8 cellular contexts compared by ENCODE assay signal in the genomic region with DNA sequence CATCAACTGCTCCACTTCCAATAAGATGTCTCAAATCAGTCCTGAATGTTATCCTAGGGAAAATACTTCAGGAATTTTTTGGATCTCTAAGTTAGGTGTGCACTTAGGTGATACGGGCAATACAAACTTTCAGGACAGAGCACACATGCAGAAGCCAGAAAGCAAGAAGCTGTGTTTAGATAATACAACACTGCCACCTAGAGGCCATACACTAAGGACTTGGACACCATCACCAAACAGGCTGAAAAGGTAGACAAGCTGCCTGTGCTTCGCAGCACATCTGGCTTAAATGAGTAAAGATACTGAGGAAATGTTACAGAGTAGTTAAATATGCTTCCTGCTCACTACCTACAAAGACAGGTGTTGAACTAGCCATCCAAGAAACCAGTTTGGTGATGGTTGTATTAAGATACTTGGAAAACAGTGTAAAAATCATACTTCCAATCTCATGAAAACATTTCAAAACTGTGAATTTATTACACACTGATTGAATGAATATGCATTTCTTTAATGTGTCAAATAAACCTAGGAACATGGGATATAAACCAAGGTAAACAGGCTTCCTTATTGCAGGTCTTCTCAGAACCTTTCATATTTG. TPM values are rescaled to one million over a fixed set of nuclear protein-coding genes. Genes with fewer than 3 reads are reported as not detected.
DNase-seq lines count a peak whose midpoint lies in the region; ATAC-seq and TF ChIP-seq lines count a peak whose summit lies in the region.

No MANE protein-coding gene starts in this region.

- H3K27ac ChIP-seq in CD4-positive, CD25-positive, alpha-beta regulatory T cell (ENCODE audit: insufficient read depth, low read length, poor library complexity, severe bottlenecking) = no peak overlapping the region
- H3K27ac ChIP-seq in mammary epithelial cell (ENCODE audit: insufficient read depth, low read depth, low read length) = no peak overlapping the region

- dilution Hi-C loops in mammary epithelial cell (cut with HindIII; ENCODE audit: low sequenced_read_pairs) = no loop called here

- no peaks in the 10 kb centered on the region for H3K79me2 ChIP-seq in mammary epithelial cell (ENCODE audit: insufficient read depth, low read length)

- H3K27me3 ChIP-seq in CD4-positive, CD25-positive, alpha-beta regulatory T cell (ENCODE audit: control insufficient read depth, insufficient read depth, low read length) = peaks cover 1% of the 10 kb centered on the region
- H3K27me3 ChIP-seq in mammary epithelial cell (ENCODE audit: insufficient read depth, low read length) = no peaks in the 10 kb centered on the region

- peaks cover 4% of the 10 kb centered on the region for H3K27me3 Mint-ChIP-seq in CD4-positive, CD25-positive, alpha-beta regulatory T cell

- no peaks in the 10 kb centered on the region for H3K9me3 ChIP-seq in CD4-positive, CD25-positive, alpha-beta regulatory T cell (ENCODE audit: control insufficient read depth in 2 of 2, low read length in 2 of 2)
- no peaks in the 10 kb centered on the region for H3K9me3 ChIP-seq in mammary epithelial cell (replicated peaks; ENCODE audit: insufficient read depth, low read length)

- peak; percentile 74 to 75 for TF ChIP-seq CTCF in mammary epithelial cell (conservative IDR thresholded peaks at IDR 0.05 in 1 of 2, IDR thresholded peaks at IDR 0.05 in 1 of 2; ENCODE audit: extremely low read depth in 1 of 2, insufficient read depth in 1 of 2, low read depth in 1 of 2, low read length in 2 of 2)

- intact Hi-C loops in mammary epithelial cell (cut with micrococcal nuclease) = loop anchor here (1.0 to 2.0 kb wide), 4 partner anchors 129 to 945 kb away; no protein-coding TSS in a partner anchor

- peak; percentile 83 to 89 for ATAC-seq in CD4-positive, CD25-positive, alpha-beta regulatory T cell (ENCODE audit: low read depth in 2 of 2)
- ATAC-seq in GM19395 (IDR thresholded peaks at IDR 0.05; ENCODE audit: unreplicated experiment) (peak; percentile 67), GM21576 (IDR thresholded peaks at IDR 0.05; ENCODE audit: unreplicated experiment) (no peak)
- peak; percentile 86 for ATAC-seq in stimulated activated effector memory CD8-positive, alpha-beta T cell treated with anti-CD3 and anti-CD28 coated beads, Interleukin-12 subunit alpha, Interleukin-12 subunit beta, amount 100 ng/mL, for 72 hours

- no peak overlapping the region for H2AFZ ChIP-seq in mammary epithelial cell (ENCODE audit: low read depth, low read length)

- no peak overlapping the region for H3K4me3 ChIP-seq in CD4-positive, CD25-positive, alpha-beta regulatory T cell (ENCODE audit: low read depth, low read length)
- no peak overlapping the region for H3K4me3 ChIP-seq in mammary epithelial cell (replicated peaks in 1 of 3; ENCODE audit: insufficient read depth in 1 of 3, low read depth in 2 of 3, low read length in 3 of 3)

- in situ Hi-C loops in SK-MEL-5 (cut with HindIII; ENCODE audit: low pct_unique_long_range_greater_than_20kb, low sequenced_read_pairs) (no loop called here), mammary epithelial cell (cut with MboI; ENCODE audit: low sequenced_read_pairs in 2 of 2) (no loop called here)

- no peak overlapping the region for H3K4me3 Mint-ChIP-seq in CD4-positive, CD25-positive, alpha-beta regulatory T cell
- H3K4me3 Mint-ChIP-seq in stimulated activated effector memory CD8-positive, alpha-beta T cell treated with anti-CD3 and anti-CD28 coated beads, Interleukin-12 subunit alpha, Interleukin-12 subunit beta, amount 100 ng/mL, for 72 hours = no peak overlapping the region

- H3K36me3 ChIP-seq in CD4-positive, CD25-positive, alpha-beta regulatory T cell (ENCODE audit: control insufficient read depth, insufficient read depth, low read length) = peaks cover 25% of the 10 kb centered on the region
- H3K36me3 ChIP-seq in mammary epithelial cell (ENCODE audit: insufficient read depth, low read length) = peaks cover 15% of the 10 kb centered on the region

- H3K4me1 ChIP-seq in CD4-positive, CD25-positive, alpha-beta regulatory T cell (ENCODE audit: control insufficient read depth, insufficient read depth, low read length, poor library complexity, severe bottlenecking) = no peaks in the 10 kb centered on the region
- peaks cover 4% of the 10 kb centered on the region for H3K4me1 ChIP-seq in mammary epithelial cell (ENCODE audit: insufficient read depth, low read length)

- no peaks in the 10 kb centered on the region for H4K20me1 ChIP-seq in mammary epithelial cell (ENCODE audit: insufficient read depth, low read length)

- no peaks in the 10 kb centered on the region for H3K9me3 Mint-ChIP-seq in CD4-positive, CD25-positive, alpha-beta regulatory T cell
- no peaks in the 10 kb centered on the region for H3K9me3 Mint-ChIP-seq in stimulated activated effector memory CD8-positive, alpha-beta T cell treated with anti-CD3 and anti-CD28 coated beads, Interleukin-12 subunit alpha, Interleukin-12 subunit beta, amount 100 ng/mL, for 72 hours

- peaks cover 14% of the 10 kb centered on the region for H3K36me3 Mint-ChIP-seq in CD4-positive, CD25-positive, alpha-beta regulatory T cell
- peaks cover 31% of the 10 kb centered on the region for H3K36me3 Mint-ChIP-seq in stimulated activated effector memory CD8-positive, alpha-beta T cell treated with anti-CD3 and anti-CD28 coated beads, Interleukin-12 subunit alpha, Interleukin-12 subunit beta, amount 100 ng/mL, for 72 hours

- CTCF ChIA-PET in mammary epithelial cell (lab: Charles Lee; ENCODE audit: low non-redundant PET) = interaction anchor here (0.6 kb wide), 3 partner anchors 171 to 904 kb away, joined by 3 to 6 read pairs (median 3); a partner anchor contains a TSS

- H3K9ac ChIP-seq in mammary epithelial cell (ENCODE audit: insufficient read depth, low read length) = no peak overlapping the region

- 10% methylated on average over 2 of the region's 2 CpGs for WGBS in mammary epithelial cell (ENCODE audit: low coverage, missing lambda C conversion rate)

- peak; percentile 27 to 86 (median 74) for DNase-seq in CD4-positive, CD25-positive, alpha-beta regulatory T cell
- DNase-seq in NCI-H1417 (lab: John Stamatoyannopoulos, UW) (peak; percentile 54 to 92 (median 86)), SK-MEL-5 (ENCODE audit: low read depth, low spot score) (peak; percentile 87), mammary epithelial cell (peak; percentile 75), islet precursor cell (peak; percentile 71)
- peak; percentile 26 to 61 for DNase-seq in stimulated activated effector memory CD8-positive, alpha-beta T cell treated with anti-CD3 and anti-CD28 coated beads, Interleukin-12 subunit alpha, Interleukin-12 subunit beta, amount 100 ng/mL, for 72 hours (ENCODE audit: low spot score in 2 of 2)

- H3K4me1 Mint-ChIP-seq in CD4-positive, CD25-positive, alpha-beta regulatory T cell = peaks cover 0 to 10% (median 2%) of the 10 kb centered on the region in 4 donors
- no peaks in the 10 kb centered on the region for H3K4me1 Mint-ChIP-seq in stimulated activated effector memory CD8-positive, alpha-beta T cell treated with anti-CD3 and anti-CD28 coated beads, Interleukin-12 subunit alpha, Interleukin-12 subunit beta, amount 100 ng/mL, for 72 hours

- no peak overlapping the region for H3K27ac Mint-ChIP-seq in CD4-positive, CD25-positive, alpha-beta regulatory T cell
- H3K27ac Mint-ChIP-seq in stimulated activated effector memory CD8-positive, alpha-beta T cell treated with anti-CD3 and anti-CD28 coated beads, Interleukin-12 subunit alpha, Interleukin-12 subunit beta, amount 100 ng/mL, for 72 hours = no peak overlapping the region

- BruUV-seq in mammary epithelial cell (replicated peaks; lab: Mats Ljungman, UMichigan) = no TSS peak

- H3K4me2 ChIP-seq in mammary epithelial cell (ENCODE audit: insufficient read depth, low read depth, low read length) = no peak overlapping the region

RNA-seq across cellular contexts. Expression of a gene that starts 24.2 kb away (rescaled TPM):
- 17.2 TPM for total RNA-seq in CD4-positive, CD25-positive, alpha-beta regulatory T cell
- 10 to 100 TPM in 1 of 4 donors, 1 to 10 TPM in 3; 6.1 to 10.5 (median 8.1) TPM for polyA plus RNA-seq in CD4-positive, CD25-positive, alpha-beta regulatory T cell
- total RNA-seq in SK-MEL-5 (2014; rRNA removed; shearing (Covaris generic)) = 18.8 and 19.3 TPM in 2 replicates
- polyA plus RNA-seq in SK-MEL-5 (2015; cell fraction: cytosol; rRNA removed) = 17.3 and 25.6 TPM in 2 replicates
- 7.4 and 8.7 TPM in 2 replicates for polyA plus RNA-seq in SK-MEL-5 (2015; cell fraction: nucleus; rRNA removed)
- total RNA-seq in mammary epithelial cell = 10 to 100 TPM; 21.8 to 36.9 TPM
- polyA plus RNA-seq in mammary epithelial cell = 14.4 TPM
- 7.6 TPM for polyA minus RNA-seq in mammary epithelial cell

RNA-seq across cellular contexts. Expression of a gene that starts 37.8 kb away (rescaled TPM):
- total RNA-seq in CD4-positive, CD25-positive, alpha-beta regulatory T cell = 8.3 TPM
- 10 to 100 TPM; 60.0 to 68.6 (median 63.2) TPM for polyA plus RNA-seq in CD4-positive, CD25-positive, alpha-beta regulatory T cell
- 13.3 and 18.0 TPM in 2 replicates for total RNA-seq in SK-MEL-5 (2014; rRNA removed; shearing (Covaris generic))
- 11.0 and 13.6 TPM in 2 replicates for polyA plus RNA-seq in SK-MEL-5 (2015; cell fraction: cytosol; rRNA removed)
- 6.9 and 10.1 TPM in 2 replicates for polyA plus RNA-seq in SK-MEL-5 (2015; cell fraction: nucleus; rRNA removed)
- total RNA-seq in mammary epithelial cell = 10 to 100 TPM; 11.7 to 15.9 TPM
- polyA plus RNA-seq in mammary epithelial cell = 20.3 TPM
- polyA minus RNA-seq in mammary epithelial cell = 23.2 TPM

RNA-seq across cellular contexts. Expression of a gene that starts 46.1 kb away (rescaled TPM):
- total RNA-seq in CD4-positive, CD25-positive, alpha-beta regulatory T cell = not detected
- not detected for polyA plus RNA-seq in CD4-positive, CD25-positive, alpha-beta regulatory T cell
- total RNA-seq in SK-MEL-5 (2014; rRNA removed; shearing (Covaris generic)) = not detected in 2 replicates
- not detected in 2 replicates for polyA plus RNA-seq in SK-MEL-5 (2015; cell fraction: cytosol; rRNA removed)
- not detected in 2 replicates for polyA plus RNA-seq in SK-MEL-5 (2015; cell fraction: nucleus; rRNA removed)
- under 1 TPM in 1 of 2 donors, not detected in 1; 0.21 TPM for total RNA-seq in mammary epithelial cell
- polyA plus RNA-seq in mammary epithelial cell = 0.08 TPM
- polyA minus RNA-seq in mammary epithelial cell = not detected
